In genomic region chr15:93024293-93024692, GRCh38 we compare ENCODE assay signal across 18 cellular contexts.
DNase-seq lines count a peak whose midpoint lies in the region; ATAC-seq and TF ChIP-seq lines count a peak whose summit lies in the region.
"Had no signal": no experiment of that assay in that cellular context is flagged by ENCODE, and none has a peak within 500 bp of the region (broad histone marks: within the 10 kb centered on the region; RNA-seq: fewer than 3 reads in every experiment).

No MANE protein-coding gene starts in this region.

- H3K4me3 ChIP-seq in breast epithelium (no peak overlapping the region), RWPE2 (ENCODE audit: severe bottlenecking) (no peak overlapping the region)
- H3K4me3 ChIP-seq: suprapubic skin had no signal

- no TSS peak for BruUV-seq in MCF 10A (replicated peaks; lab: Mats Ljungman, UMichigan)

- peak overlapping the region; percentile 29 for H3K27ac Mint-ChIP-seq in MCF 10A (ENCODE audit: low read depth, unreplicated experiment)
- peak overlapping the region; percentile 1 to 76 (median 71) for H3K27ac Mint-ChIP-seq in immature natural killer cell
- peak overlapping the region; percentile 76 for H3K27ac Mint-ChIP-seq in stimulated activated naive B cell treated with anti-CD40 and anti-IgM and Interleukin-4, amounts not matched to agents 10 μg/mL and 1 μg/mL and 100 μg/mL, for 72 hours
- H3K27ac Mint-ChIP-seq: mesothelial cell of epicardium had no signal

- H3K27ac ChIP-seq in breast epithelium: no peak overlapping the region
- no peak overlapping the region for H3K27ac ChIP-seq in RWPE2 (ENCODE audit: poor library complexity, severe bottlenecking)
- H3K27ac ChIP-seq: suprapubic skin had no signal

- ATAC-seq in RWPE2 (ENCODE audit: low read depth): no peak
- no peak for ATAC-seq in stimulated activated naive B cell treated with anti-CD40 and anti-IgM and Interleukin-4, amounts not matched to agents 10 μg/mL and 1 μg/mL and 100 μg/mL, for 72 hours (replicated peaks)
- ATAC-seq in HG03135 (IDR thresholded peaks at IDR 0.05; ENCODE audit: unreplicated experiment): no peak
- no peak for ATAC-seq in HG03280 (IDR thresholded peaks at IDR 0.05; ENCODE audit: unreplicated experiment)
- ATAC-seq: HepG2, left colon, Panc1 had no signal

- intact Hi-C loops in MCF 10A (cut with micrococcal nuclease) (loop anchor here (10.0 kb wide), 1 partner anchor 1211 kb away; the partner anchor contains the start of gene MCTP2), breast epithelium (cut with DNase I; ENCODE audit: low total_unique reads) (no loop called here)

- CTCF ChIA-PET in MCF 10A (lab: Yijun Ruan, JAX): no interaction called here

- DNase-seq in MCF 10A (ENCODE audit: unreplicated experiment): no peak
- DNase-seq in breast epithelium (ENCODE audit: low spot score in 2 of 2): no peak
- DNase-seq in RWPE2 (ENCODE audit: low spot score): peak; percentile 26
- DNase-seq in immature natural killer cell: no peak
- DNase-seq in stimulated activated naive B cell treated with anti-CD40 and anti-IgM and Interleukin-4, amounts not matched to agents 10 μg/mL and 1 μg/mL and 100 μg/mL, for 72 hours: no peak
- DNase-seq: cortex of kidney, DMS79 treated with DMSO at 0.1 percent for 48 hours, left colon, NCI-H2081, NCI-H446 treated with DMSO at 0.1 percent for 48 hours, posterior cingulate gyrus had no signal

- H3K9me3 Mint-ChIP-seq in MCF 10A (ENCODE audit: unreplicated experiment) (no peaks in the 10 kb centered on the region), immature natural killer cell (no peaks in the 10 kb centered on the region)
- H3K9me3 Mint-ChIP-seq in stimulated activated naive B cell treated with anti-CD40 and anti-IgM and Interleukin-4, amounts not matched to agents 10 μg/mL and 1 μg/mL and 100 μg/mL, for 72 hours: no peaks in the 10 kb centered on the region
- H3K9me3 Mint-ChIP-seq: activated T-helper 1 cell treated with anti-CD3 and anti-CD28 coated beads, Interleukin-12 subunit alpha, Interleukin-12 subunit beta, Interleukin-2, Interleukin-4 antibody, amounts not matched to agents 30 ng/mL and 10 ng/mL and 1 ng/mL, durations not matched to agents 14 hours and 24 hours and 36 hours; mesothelial cell of epicardium had no signal

- peaks cover 100% of the 10 kb centered on the region for H3K36me3 Mint-ChIP-seq in MCF 10A (ENCODE audit: insufficient read depth, unreplicated experiment)
- peaks cover 30 to 59% (median 33%) of the 10 kb centered on the region in 3 donors for H3K36me3 Mint-ChIP-seq in immature natural killer cell
- H3K36me3 Mint-ChIP-seq in stimulated activated naive B cell treated with anti-CD40 and anti-IgM and Interleukin-4, amounts not matched to agents 10 μg/mL and 1 μg/mL and 100 μg/mL, for 72 hours: peaks cover 59 to 77% of the 10 kb centered on the region in 2 donors

- H3K36me3 ChIP-seq in breast epithelium (peaks cover 32% of the 10 kb centered on the region), RWPE2 (ENCODE audit: low read depth) (peaks cover 87% of the 10 kb centered on the region)

- H3K27me3 ChIP-seq in breast epithelium (no peaks in the 10 kb centered on the region), RWPE2 (ENCODE audit: insufficient read depth, poor library complexity, severe bottlenecking) (no peaks in the 10 kb centered on the region)
- H3K27me3 ChIP-seq: suprapubic skin had no signal

- H3K4me3 Mint-ChIP-seq in MCF 10A (ENCODE audit: unreplicated experiment) (no peak overlapping the region), immature natural killer cell (peak overlapping the region in 2 of 5 donors; percentile 18 to 58)
- no peak overlapping the region for H3K4me3 Mint-ChIP-seq in stimulated activated naive B cell treated with anti-CD40 and anti-IgM and Interleukin-4, amounts not matched to agents 10 μg/mL and 1 μg/mL and 100 μg/mL, for 72 hours
- H3K4me3 Mint-ChIP-seq: activated T-helper 1 cell treated with anti-CD3 and anti-CD28 coated beads, Interleukin-12 subunit alpha, Interleukin-12 subunit beta, Interleukin-2, Interleukin-4 antibody, amounts not matched to agents 30 ng/mL and 10 ng/mL and 1 ng/mL, durations not matched to agents 14 hours and 24 hours and 36 hours; mesothelial cell of epicardium had no signal

- H3K4me1 Mint-ChIP-seq in MCF 10A (ENCODE audit: insufficient read depth, unreplicated experiment): peaks cover 44% of the 10 kb centered on the region
- H3K4me1 Mint-ChIP-seq in immature natural killer cell: peaks cover 55 to 75% of the 10 kb centered on the region in 2 donors
- peaks cover 33 to 64% of the 10 kb centered on the region in 2 donors for H3K4me1 Mint-ChIP-seq in stimulated activated naive B cell treated with anti-CD40 and anti-IgM and Interleukin-4, amounts not matched to agents 10 μg/mL and 1 μg/mL and 100 μg/mL, for 72 hours
- H3K4me1 Mint-ChIP-seq: mesothelial cell of epicardium had no signal

- H3K27me3 Mint-ChIP-seq in MCF 10A (ENCODE audit: insufficient read depth, unreplicated experiment) (no peaks in the 10 kb centered on the region), immature natural killer cell (ENCODE audit: low read depth in 3 of 3) (peaks cover 6 to 12% (median 12%) of the 10 kb centered on the region in 3 donors)
- H3K27me3 Mint-ChIP-seq in stimulated activated naive B cell treated with anti-CD40 and anti-IgM and Interleukin-4, amounts not matched to agents 10 μg/mL and 1 μg/mL and 100 μg/mL, for 72 hours: no peaks in the 10 kb centered on the region

- TF ChIP-seq CTCF in MCF 10A (IDR thresholded peaks at IDR 0.05; ENCODE audit: unreplicated experiment) (no peak), breast epithelium (IDR thresholded peaks at IDR 0.05) (no peak), RWPE2 (IDR thresholded peaks at IDR 0.05; ENCODE audit: poor library complexity, severe bottlenecking) (no peak)

- POLR2A ChIA-PET in MCF 10A (lab: Yijun Ruan, JAX): interaction anchor here (0.6 to 0.7 kb wide), 2 partner anchors 139 to 907 kb away, joined by 3 read pairs; no protein-coding TSS in a partner anchor

- peaks cover 3 to 4% of the 10 kb centered on the region in 2 donors for H3K4me1 ChIP-seq in breast epithelium
- H3K4me1 ChIP-seq in RWPE2 (ENCODE audit: insufficient read depth, poor library complexity, severe bottlenecking): peaks cover 13% of the 10 kb centered on the region

- TF ChIP-seq POLR2A in breast epithelium (IDR thresholded peaks at IDR 0.05): no peak

- H3K9me3 ChIP-seq in breast epithelium (no peaks in the 10 kb centered on the region), RWPE2 (ENCODE audit: severe bottlenecking) (no peaks in the 10 kb centered on the region)
- H3K9me3 ChIP-seq: suprapubic skin had no signal
